1 cellular context compared by ENCODE assay signal in the genomic region with DNA sequence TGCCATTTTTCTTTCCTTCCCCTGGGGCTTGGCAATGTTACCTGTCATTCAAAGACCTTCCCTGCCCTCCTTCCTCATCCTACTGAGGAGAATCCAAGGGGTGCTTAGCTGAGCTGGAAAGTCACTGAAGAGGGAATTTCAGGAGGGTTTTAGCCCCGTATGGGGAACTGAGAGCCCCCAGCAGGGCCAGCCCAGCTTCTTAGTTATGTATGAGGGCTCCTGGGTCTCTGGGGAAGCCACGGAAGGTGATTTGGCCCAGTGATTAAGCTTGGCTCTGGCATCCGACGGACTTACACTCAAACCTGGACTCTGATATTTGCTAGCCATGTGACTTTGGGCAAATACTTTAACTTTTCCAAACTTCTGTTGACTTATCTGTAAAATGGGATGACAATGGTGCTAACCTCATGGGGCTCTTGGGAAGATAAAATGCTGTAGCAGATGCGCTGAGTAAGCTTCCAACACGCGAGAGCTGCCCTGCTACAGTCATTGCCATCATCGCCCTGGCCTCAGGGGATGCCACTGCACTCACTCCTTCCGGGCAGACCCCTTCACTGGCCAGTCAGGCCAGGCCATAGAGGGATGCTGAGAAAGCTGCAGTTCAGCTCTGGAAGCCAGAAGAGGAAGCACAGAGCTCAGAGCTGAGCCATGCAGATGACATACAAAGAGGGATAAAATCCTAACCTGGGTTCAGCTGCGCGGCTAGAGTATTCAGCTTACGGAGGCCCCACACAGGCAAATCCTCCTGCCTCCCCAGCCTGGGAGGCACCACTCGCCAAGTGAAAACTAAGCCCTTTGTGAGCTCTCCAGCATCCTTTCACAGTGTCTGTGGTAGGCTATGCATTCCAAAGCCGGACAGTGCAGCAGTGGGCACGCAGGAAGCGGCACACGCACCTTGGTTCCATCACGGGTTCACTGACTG.
TF ChIP-seq lines count a peak whose summit lies in the region.

No MANE protein-coding gene starts in this region.

TF ChIP-seq in HEK293T, 16 proteins besides CTCF, POLR2A, EP300 and RAD21 (continued from another document):
- no peak for TF ChIP-seq ZNF384 (IDR thresholded peaks at IDR 0.05)
- TF ChIP-seq FOXK2 (IDR thresholded peaks at IDR 0.05): no peak
- TF ChIP-seq SP1 (IDR thresholded peaks at IDR 0.05): no peak
- TF ChIP-seq ELF4 (IDR thresholded peaks at IDR 0.05): no peak
- no peak for TF ChIP-seq SUZ12 (IDR thresholded peaks at IDR 0.05)
- TF ChIP-seq LEF1 (IDR thresholded peaks at IDR 0.05; ENCODE audit: borderline replicate concordance): no peak
- TF ChIP-seq, protein P1, sequence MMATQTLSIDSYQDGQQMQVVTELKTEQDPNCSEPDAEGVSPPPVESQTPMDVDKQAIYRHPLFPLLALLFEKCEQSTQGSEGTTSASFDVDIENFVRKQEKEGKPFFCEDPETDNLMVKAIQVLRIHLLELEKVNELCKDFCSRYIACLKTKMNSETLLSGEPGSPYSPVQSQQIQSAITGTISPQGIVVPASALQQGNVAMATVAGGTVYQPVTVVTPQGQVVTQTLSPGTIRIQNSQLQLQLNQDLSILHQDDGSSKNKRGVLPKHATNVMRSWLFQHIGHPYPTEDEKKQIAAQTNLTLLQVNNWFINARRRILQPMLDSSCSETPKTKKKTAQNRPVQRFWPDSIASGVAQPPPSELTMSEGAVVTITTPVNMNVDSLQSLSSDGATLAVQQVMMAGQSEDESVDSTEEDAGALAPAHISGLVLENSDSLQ (IDR thresholded peaks at IDR 0.05): no peak
- no peak for TF ChIP-seq CTBP1 (IDR thresholded peaks at IDR 0.05; ENCODE audit: borderline replicate concordance)
- TF ChIP-seq HDGF (IDR thresholded peaks at IDR 0.05; ENCODE audit: borderline replicate concordance): no peak
- TF ChIP-seq ARNT (IDR thresholded peaks at IDR 0.05): no peak
- TF ChIP-seq FOXM1 (IDR thresholded peaks at IDR 0.05; ENCODE audit: borderline replicate concordance): no peak
